14 cellular contexts compared by ENCODE assay signal in the genomic region with DNA sequence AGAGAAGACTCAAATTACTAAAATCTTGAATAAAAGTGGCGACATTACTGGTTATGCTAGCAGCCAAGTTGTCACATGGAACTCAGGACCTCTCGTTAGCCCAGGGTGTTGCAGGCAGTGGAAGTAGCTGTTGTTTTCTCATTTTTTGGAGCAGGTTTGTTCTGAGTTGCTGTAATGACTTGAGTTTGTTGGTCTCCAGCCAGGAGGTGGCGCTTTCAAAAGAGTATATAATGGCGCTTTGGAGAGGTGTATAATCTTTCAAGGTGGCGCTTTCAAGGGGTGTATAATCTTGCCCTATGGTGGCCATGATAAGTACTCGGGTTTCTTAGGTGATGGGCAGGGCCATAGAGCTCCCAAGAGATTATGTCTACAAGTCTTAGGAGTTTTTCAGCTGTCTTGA.
DNase-seq lines count a peak whose midpoint lies in the region; ATAC-seq, FAIRE-seq and TF ChIP-seq lines count a peak whose summit lies in the region.
"Had no signal": no experiment of that assay in that cellular context is flagged by ENCODE, and none has a peak within 500 bp of the region (broad histone marks: within the 10 kb centered on the region; RNA-seq: fewer than 3 reads in every experiment).

No MANE protein-coding gene starts in this region.

- in situ Hi-C loops in GM12878 (cut with MboI): no loop called here

- no peak overlapping the region for H3K27ac ChIP-seq in GM12878 (ENCODE audit: control insufficient read depth, insufficient read depth)
- H3K27ac ChIP-seq in small intestine (ENCODE audit: low read depth in 1 of 2, low read length in 1 of 2): no peak overlapping the region
- H3K27ac ChIP-seq: esophagus squamous epithelium had no signal

- RAD21 ChIA-PET in GM12878 (lab: Charles Lee; ENCODE audit: unreplicated experiment): no interaction called here

- H3K9ac ChIP-seq in GM12878 (ENCODE audit: control insufficient read depth, insufficient read depth, low read length): no peak overlapping the region

- POLR2A ChIA-PET in GM12878 (lab: Charles Lee): no interaction called here

- BruUV-seq in GM12878 (replicated peaks; lab: Mats Ljungman, UMichigan): no TSS peak

- H3K27me3 ChIP-seq in GM12878 (replicated peaks in 1 of 2; ENCODE audit: control insufficient read depth in 2 of 2, insufficient read depth in 2 of 2, low read length in 1 of 2): no peaks in the 10 kb centered on the region
- no peaks in the 10 kb centered on the region for H3K27me3 ChIP-seq in small intestine (ENCODE audit: control insufficient read depth in 2 of 2, insufficient read depth in 2 of 2, low read length in 2 of 2)
- H3K27me3 ChIP-seq: esophagus squamous epithelium had no signal

- TF ChIP-seq CTCF in NB4 (IDR thresholded peaks at IDR 0.05; ENCODE audit: low read depth, low read length) (peak; percentile 25), GM12878 (IDR thresholded peaks at IDR 0.05 in 2 of 3, conservative IDR thresholded peaks at IDR 0.05 in 1 of 3; ENCODE audit: control insufficient read depth in 2 of 3, extremely low read depth in 1 of 3, insufficient read depth in 1 of 3, low read depth in 3 of 3, low read length in 3 of 3) (no peak; a peak in 1 of 6 replicates)

- CTCF ChIA-PET in activated naive CD4-positive, alpha-beta T cell treated with anti-CD3 and anti-CD28 coated beads, Interleukin-2, amount 10 ng/mL, durations not matched to agents 7 days and 5 days (lab: Charles Lee): no interaction called here
- CTCF ChIA-PET in GM12878 (lab: Yijun Ruan, JAX): interaction anchor here (0.7 kb wide), 1 partner anchor 1580 kb away, joined by 3 read pairs; no protein-coding TSS in a partner anchor

- no peaks in the 10 kb centered on the region for H3K36me3 Mint-ChIP-seq in activated naive CD4-positive, alpha-beta T cell treated with anti-CD3 and anti-CD28 coated beads, Interleukin-2, amount 10 ng/mL, durations not matched to agents 7 days and 5 days

- DNase-seq in activated naive CD4-positive, alpha-beta T cell treated with anti-CD3 and anti-CD28 coated beads, Interleukin-2, amount 10 ng/mL, durations not matched to agents 7 days and 5 days: peak; percentile 31
- no peak for DNase-seq in activated naive CD4-positive, alpha-beta T cell treated with Interleukin-2 at 50 U/mL for 16 hours
- DNase-seq in NB4 (ENCODE audit: low read depth) (peak; percentile 18), GM12878 (ENCODE audit: low read depth, low spot score) (no peak), small intestine (peak; percentile 8), left ventricle myocardium superior (no peak)
- DNase-seq: activated CD4-positive, alpha-beta T cell treated with anti-CD3 and anti-CD28 coated beads, Interleukin-2, amount 50 U/mL, for 1 hour; activated gamma-delta T cell treated with Interleukin-2 at 50 U/mL for 16 hours; esophagus squamous epithelium; MV-4-11; NCI-H510A; stimulated activated naive CD8-positive, alpha-beta T cell treated with anti-CD3 and anti-CD28 coated beads, Interleukin-15, amount 100 ng/mL, for 72 hours had no signal

- no peak overlapping the region for H2AFZ ChIP-seq in GM12878 (ENCODE audit: control insufficient read depth, low read depth, low read length)

- no peak overlapping the region for H3K4me2 ChIP-seq in GM12878 (ENCODE audit: control insufficient read depth, insufficient read depth)

- 2% methylated on average over 6 of the region's 6 CpGs for WGBS in GM12878 (ENCODE audit: insufficient coverage, insufficient replicate concordance, low lambda C conversion rate, missing lambda C conversion rate)
- 39 to 46% (median 40%) methylated on average over 6 of the region's 6 CpGs for WGBS in small intestine, 3 donors

- H3K4me1 Mint-ChIP-seq in activated naive CD4-positive, alpha-beta T cell treated with anti-CD3 and anti-CD28 coated beads, Interleukin-2, amount 10 ng/mL, durations not matched to agents 7 days and 5 days: peaks cover 1% of the 10 kb centered on the region
- H3K4me1 Mint-ChIP-seq: stimulated activated naive CD8-positive, alpha-beta T cell treated with anti-CD3 and anti-CD28 coated beads, Interleukin-15, amount 100 ng/mL, for 72 hours had no signal

- peak; percentile 9; the same call in 1 of the 2 replicates for TF ChIP-seq RAD21 in GM12878 (IDR thresholded peaks at IDR 0.05; ENCODE audit: insufficient read depth, low read depth, low read length)

- H3K9me3 ChIP-seq in GM12878 (replicated peaks; ENCODE audit: control insufficient read depth, insufficient read depth, low read length): no peaks in the 10 kb centered on the region
- H3K9me3 ChIP-seq in small intestine (ENCODE audit: control insufficient read depth, low read depth): no peaks in the 10 kb centered on the region
- H3K9me3 ChIP-seq: esophagus squamous epithelium had no signal

- FAIRE-seq in GM12878 (lab: Jason Lieb, UNC) (no peak), small intestine (lab: Jason Lieb, UNC) (no peak)

- no peaks in the 10 kb centered on the region for H3K79me2 ChIP-seq in GM12878 (ENCODE audit: control insufficient read depth, insufficient read depth, low read length)

- H3K27me3 Mint-ChIP-seq in activated naive CD4-positive, alpha-beta T cell treated with anti-CD3 and anti-CD28 coated beads, Interleukin-2, amount 10 ng/mL, durations not matched to agents 7 days and 5 days: no peaks in the 10 kb centered on the region
- H3K27me3 Mint-ChIP-seq: stimulated activated naive CD8-positive, alpha-beta T cell treated with anti-CD3 and anti-CD28 coated beads, Interleukin-15, amount 100 ng/mL, for 72 hours had no signal

- SMC1A ChIA-PET in GM12878 (lab: Charles Lee; ENCODE audit: uncharacterized antibody, unreplicated experiment): no interaction called here

- H3K36me3 ChIP-seq in GM12878 (ENCODE audit: control insufficient read depth in 2 of 2, insufficient read depth in 2 of 2, low read length in 1 of 2): no peaks in the 10 kb centered on the region
- H3K36me3 ChIP-seq in small intestine (ENCODE audit: control insufficient read depth in 2 of 2, insufficient read depth in 2 of 2, low read length in 2 of 2): no peaks in the 10 kb centered on the region
- H3K36me3 ChIP-seq: esophagus squamous epithelium had no signal

- intact Hi-C loops in GM12878 (cut with micrococcal nuclease; ENCODE audit: unreplicated experiment) (no loop called here), left ventricle myocardium superior (cut with micrococcal nuclease) (no loop called here)

- TF ChIP-seq POLR2A in NB4 (IDR thresholded peaks at IDR 0.05; ENCODE audit: extremely low read depth, insufficient read length): no peak
- TF ChIP-seq POLR2A in GM12878 (IDR thresholded peaks at IDR 0.05; ENCODE audit: low read depth, low read length): no peak

- H3K4me3 Mint-ChIP-seq in activated naive CD4-positive, alpha-beta T cell treated with anti-CD3 and anti-CD28 coated beads, Interleukin-2, amount 10 ng/mL, durations not matched to agents 7 days and 5 days: no peak overlapping the region
- H3K4me3 Mint-ChIP-seq: stimulated activated naive CD8-positive, alpha-beta T cell treated with anti-CD3 and anti-CD28 coated beads, Interleukin-15, amount 100 ng/mL, for 72 hours had no signal

- H4K20me1 ChIP-seq in GM12878 (ENCODE audit: control insufficient read depth, insufficient read depth): no peaks in the 10 kb centered on the region

- H3K27ac Mint-ChIP-seq in activated naive CD4-positive, alpha-beta T cell treated with anti-CD3 and anti-CD28 coated beads, Interleukin-2, amount 10 ng/mL, durations not matched to agents 7 days and 5 days: no peak overlapping the region
- H3K27ac Mint-ChIP-seq: stimulated activated naive CD8-positive, alpha-beta T cell treated with anti-CD3 and anti-CD28 coated beads, Interleukin-15, amount 100 ng/mL, for 72 hours had no signal

- H3K4me3 ChIP-seq in NB4 (ENCODE audit: low read depth, low read length): no peak overlapping the region
- H3K4me3 ChIP-seq in GM12878: no peak overlapping the region
- H3K4me3 ChIP-seq in small intestine (ENCODE audit: low read depth in 1 of 2, low read length in 2 of 2): no peak overlapping the region
- H3K4me3 ChIP-seq: esophagus squamous epithelium had no signal

- TF ChIP-seq EP300 in GM12878 (IDR thresholded peaks at IDR 0.05; ENCODE audit: borderline replicate concordance in 1 of 2, control insufficient read depth in 1 of 2, low read depth in 2 of 2, low read length in 2 of 2): no peak

- H3K9me3 Mint-ChIP-seq in activated naive CD4-positive, alpha-beta T cell treated with anti-CD3 and anti-CD28 coated beads, Interleukin-2, amount 10 ng/mL, durations not matched to agents 7 days and 5 days: peaks cover 1% of the 10 kb centered on the region

- H3K4me1 ChIP-seq in GM12878 (ENCODE audit: control insufficient read depth, insufficient read depth, low read length): no peaks in the 10 kb centered on the region
- H3K4me1 ChIP-seq in small intestine (ENCODE audit: control insufficient read depth in 2 of 2, insufficient read depth in 1 of 2, low read depth in 1 of 2, low read length in 1 of 2): no peaks in the 10 kb centered on the region
- H3K4me1 ChIP-seq: esophagus squamous epithelium had no signal

- ATAC-seq in GM12878: no peak
- no peak for ATAC-seq in HG03432 (IDR thresholded peaks at IDR 0.05; ENCODE audit: unreplicated experiment)
- ATAC-seq in left ventricle myocardium superior: no peak
- ATAC-seq in GM19324 (IDR thresholded peaks at IDR 0.05; ENCODE audit: low FRiP score, unreplicated experiment): no peak
- ATAC-seq: stimulated activated naive CD8-positive, alpha-beta T cell treated with anti-CD3 and anti-CD28 coated beads, Interleukin-15, amount 100 ng/mL, for 72 hours had no signal

TF ChIP-seq in GM12878, 131 proteins besides CTCF, POLR2A, EP300 and RAD21 (continues in another document):
- TF ChIP-seq, protein P1, sequence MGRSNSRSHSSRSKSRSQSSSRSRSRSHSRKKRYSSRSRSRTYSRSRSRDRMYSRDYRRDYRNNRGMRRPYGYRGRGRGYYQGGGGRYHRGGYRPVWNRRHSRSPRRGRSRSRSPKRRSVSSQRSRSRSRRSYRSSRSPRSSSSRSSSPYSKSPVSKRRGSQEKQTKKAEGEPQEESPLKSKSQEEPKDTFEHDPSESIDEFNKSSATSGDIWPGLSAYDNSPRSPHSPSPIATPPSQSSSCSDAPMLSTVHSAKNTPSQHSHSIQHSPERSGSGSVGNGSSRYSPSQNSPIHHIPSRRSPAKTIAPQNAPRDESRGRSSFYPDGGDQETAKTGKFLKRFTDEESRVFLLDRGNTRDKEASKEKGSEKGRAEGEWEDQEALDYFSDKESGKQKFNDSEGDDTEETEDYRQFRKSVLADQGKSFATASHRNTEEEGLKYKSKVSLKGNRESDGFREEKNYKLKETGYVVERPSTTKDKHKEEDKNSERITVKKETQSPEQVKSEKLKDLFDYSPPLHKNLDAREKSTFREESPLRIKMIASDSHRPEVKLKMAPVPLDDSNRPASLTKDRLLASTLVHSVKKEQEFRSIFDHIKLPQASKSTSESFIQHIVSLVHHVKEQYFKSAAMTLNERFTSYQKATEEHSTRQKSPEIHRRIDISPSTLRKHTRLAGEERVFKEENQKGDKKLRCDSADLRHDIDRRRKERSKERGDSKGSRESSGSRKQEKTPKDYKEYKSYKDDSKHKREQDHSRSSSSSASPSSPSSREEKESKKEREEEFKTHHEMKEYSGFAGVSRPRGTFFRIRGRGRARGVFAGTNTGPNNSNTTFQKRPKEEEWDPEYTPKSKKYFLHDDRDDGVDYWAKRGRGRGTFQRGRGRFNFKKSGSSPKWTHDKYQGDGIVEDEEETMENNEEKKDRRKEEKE (IDR thresholded peaks at IDR 0.05): no peak
- no peak for TF ChIP-seq NR2F1 (conservative IDR thresholded peaks at IDR 0.05)

Comparison
In these comparisons a context has a peak if more than half of its experiments do, and no peak if none do; other contexts are left out.
1. DNase-seq: peak in activated naive CD4-positive, alpha-beta T cell treated with anti-CD3 and anti-CD28 coated beads, Interleukin-2, amount 10 ng/mL, durations not matched to agents 7 days and 5 days (single experiment), NB4 (single experiment) and small intestine (single experiment); none in activated naive CD4-positive, alpha-beta T cell treated with Interleukin-2 at 50 U/mL for 16 hours (single experiment), GM12878 (single experiment) and left ventricle myocardium superior (single experiment).